ENCODE assay signal across 24 cellular contexts in genomic region chr7:73852500-73852899, GRCh38. TPM values are rescaled to one million over a fixed set of nuclear protein-coding genes. Genes with fewer than 3 reads are reported as not detected.
DNase-seq lines count a peak whose midpoint lies in the region; ATAC-seq, FAIRE-seq and TF ChIP-seq lines count a peak whose summit lies in the region.
"Had no signal": no experiment of that assay in that cellular context is flagged by ENCODE, and none has a peak within 500 bp of the region (broad histone marks: within the 10 kb centered on the region; RNA-seq: fewer than 3 reads in every experiment).

No MANE protein-coding gene starts in this region.

- peak overlapping the region; percentile 84 for H3K9ac ChIP-seq in astrocyte (ENCODE audit: low read length)

- H3K4me1 Mint-ChIP-seq in activated naive CD8-positive, alpha-beta T cell treated with anti-CD3 and anti-CD28 coated beads for 36 hours, result peaks cover 29% of the 10 kb centered on the region
- peaks cover 39% of the 10 kb centered on the region for H3K4me1 Mint-ChIP-seq in activated naive CD8-positive, alpha-beta T cell treated with anti-CD3 and anti-CD28 coated beads, Interleukin-2, amount 50 U/mL, for 24 hours
- peaks cover 33% of the 10 kb centered on the region for H3K4me1 Mint-ChIP-seq in astrocyte (ENCODE audit: low read depth, unreplicated experiment)

- H3K4me1 ChIP-seq in astrocyte (ENCODE audit: insufficient read depth, low read length), result peaks cover 25% of the 10 kb centered on the region
- H3K4me1 ChIP-seq in uterus, result peaks cover 0 to 3% of the 10 kb centered on the region in 2 donors
- H3K4me1 ChIP-seq: HAP-1, prostate gland had no signal

- peak overlapping the region; percentile 98 for H3K27ac ChIP-seq in astrocyte (ENCODE audit: low read depth, low read length)
- H3K27ac ChIP-seq in uterus, result peak overlapping the region; percentile 86 to 96
- H3K27ac ChIP-seq: prostate gland, VCaP had no signal

- no peaks in the 10 kb centered on the region for H3K9me3 Mint-ChIP-seq in activated naive CD8-positive, alpha-beta T cell treated with anti-CD3 and anti-CD28 coated beads for 36 hours
- H3K9me3 Mint-ChIP-seq in activated naive CD8-positive, alpha-beta T cell treated with anti-CD3 and anti-CD28 coated beads, Interleukin-2, amount 50 U/mL, for 24 hours, result no peaks in the 10 kb centered on the region
- H3K9me3 Mint-ChIP-seq in astrocyte (ENCODE audit: unreplicated experiment), result no peaks in the 10 kb centered on the region
- H3K9me3 Mint-ChIP-seq: activated CD8-positive, alpha-beta T cell treated with anti-CD3 and anti-CD28 coated beads for 36 hours; activated T-helper 1 cell treated with anti-CD3 and anti-CD28 coated beads, Interleukin-12 subunit alpha, Interleukin-12 subunit beta, Interleukin-2, Interleukin-4 antibody, amounts not matched to agents 30 ng/mL and 10 ng/mL and 1 ng/mL, durations not matched to agents 14 hours and 24 hours and 36 hours had no signal

- H3K36me3 ChIP-seq in astrocyte (ENCODE audit: insufficient read depth, low read length), result no peaks in the 10 kb centered on the region
- no peaks in the 10 kb centered on the region for H3K36me3 ChIP-seq in uterus
- H3K36me3 ChIP-seq: HAP-1, prostate gland, thyroid gland had no signal

- peaks cover 44% of the 10 kb centered on the region for H3K27me3 Mint-ChIP-seq in activated naive CD8-positive, alpha-beta T cell treated with anti-CD3 and anti-CD28 coated beads for 36 hours
- peaks cover 25% of the 10 kb centered on the region for H3K27me3 Mint-ChIP-seq in activated naive CD8-positive, alpha-beta T cell treated with anti-CD3 and anti-CD28 coated beads, Interleukin-2, amount 50 U/mL, for 24 hours
- H3K27me3 Mint-ChIP-seq in astrocyte (ENCODE audit: low read depth, unreplicated experiment), result peaks cover 9% of the 10 kb centered on the region

- intact Hi-C loops in uterus (cut with DNase I; ENCODE audit: low total_unique reads), result no loop called here

- H3K27ac Mint-ChIP-seq in activated naive CD8-positive, alpha-beta T cell treated with anti-CD3 and anti-CD28 coated beads for 36 hours, result peak overlapping the region; percentile 11
- H3K27ac Mint-ChIP-seq in activated naive CD8-positive, alpha-beta T cell treated with anti-CD3 and anti-CD28 coated beads, Interleukin-2, amount 50 U/mL, for 24 hours, result no peak overlapping the region
- peak overlapping the region; percentile 98 for H3K27ac Mint-ChIP-seq in astrocyte (ENCODE audit: unreplicated experiment)
- H3K27ac Mint-ChIP-seq: activated CD8-positive, alpha-beta T cell treated with anti-CD3 and anti-CD28 coated beads for 36 hours had no signal

- DNase-seq in activated naive CD8-positive, alpha-beta T cell treated with anti-CD3 and anti-CD28 coated beads for 36 hours, result no peak
- no peak for DNase-seq in activated naive CD8-positive, alpha-beta T cell treated with anti-CD3 and anti-CD28 coated beads, Interleukin-2, amount 50 U/mL, for 24 hours
- DNase-seq in astrocyte (ENCODE audit: low read depth), result peak; percentile 32
- peak; percentile 56 for DNase-seq in islet precursor cell
- no peak for DNase-seq in uterus
- DNase-seq in stimulated activated naive CD4-positive, alpha-beta T cell treated with Interleukin-2 at 50 U/mL for 16 hours (lab: John Stamatoyannopoulos, UW), result no peak
- DNase-seq in NCI-H82 (lab: John Stamatoyannopoulos, UW), result no peak
- DNase-seq: activated CD8-positive, alpha-beta T cell treated with anti-CD3 and anti-CD28 coated beads for 36 hours; C1 segment of cervical spinal cord; cerebellar nuclear complex; DMS153; Kasumi-1; NCI-H1105; NCI-H69; thyroid gland had no signal

- no peaks in the 10 kb centered on the region for H3K36me3 Mint-ChIP-seq in activated naive CD8-positive, alpha-beta T cell treated with anti-CD3 and anti-CD28 coated beads for 36 hours
- H3K36me3 Mint-ChIP-seq in activated naive CD8-positive, alpha-beta T cell treated with anti-CD3 and anti-CD28 coated beads, Interleukin-2, amount 50 U/mL, for 24 hours (ENCODE audit: low read depth), result no peaks in the 10 kb centered on the region
- H3K36me3 Mint-ChIP-seq in astrocyte (ENCODE audit: low read depth, unreplicated experiment), result no peaks in the 10 kb centered on the region

- H3K4me3 ChIP-seq in astrocyte (ENCODE audit: insufficient read depth, low read depth, low read length) (no peak overlapping the region), uterus (no peak overlapping the region)
- H3K4me3 ChIP-seq: HAP-1, prostate gland, thyroid gland had no signal

- no peak overlapping the region for H3K4me3 Mint-ChIP-seq in activated naive CD8-positive, alpha-beta T cell treated with anti-CD3 and anti-CD28 coated beads for 36 hours
- H3K4me3 Mint-ChIP-seq in activated naive CD8-positive, alpha-beta T cell treated with anti-CD3 and anti-CD28 coated beads, Interleukin-2, amount 50 U/mL, for 24 hours, result no peak overlapping the region
- no peak overlapping the region for H3K4me3 Mint-ChIP-seq in astrocyte (ENCODE audit: unreplicated experiment)
- H3K4me3 Mint-ChIP-seq: activated CD8-positive, alpha-beta T cell treated with anti-CD3 and anti-CD28 coated beads for 36 hours; activated T-helper 1 cell treated with anti-CD3 and anti-CD28 coated beads, Interleukin-12 subunit alpha, Interleukin-12 subunit beta, Interleukin-2, Interleukin-4 antibody, amounts not matched to agents 30 ng/mL and 10 ng/mL and 1 ng/mL, durations not matched to agents 14 hours and 24 hours and 36 hours had no signal

- ATAC-seq in activated naive CD8-positive, alpha-beta T cell treated with anti-CD3 and anti-CD28 coated beads, Interleukin-2, amount 50 U/mL, for 24 hours, result no peak
- ATAC-seq in GM21576 (IDR thresholded peaks at IDR 0.05; ENCODE audit: unreplicated experiment), result no peak

- H3K9me3 ChIP-seq in astrocyte (ENCODE audit: insufficient read depth, low read depth, low read length) (no peaks in the 10 kb centered on the region), uterus (no peaks in the 10 kb centered on the region)
- H3K9me3 ChIP-seq: HAP-1, prostate gland, thyroid gland had no signal

- no peak for TF ChIP-seq POLR2A in uterus (IDR thresholded peaks at IDR 0.05)

- no peaks in the 10 kb centered on the region for H3K27me3 ChIP-seq in astrocyte (ENCODE audit: insufficient read depth, low read length)
- no peaks in the 10 kb centered on the region for H3K27me3 ChIP-seq in uterus
- H3K27me3 ChIP-seq: thyroid gland had no signal

- no peaks in the 10 kb centered on the region for H4K20me1 ChIP-seq in astrocyte (ENCODE audit: insufficient read depth, low read length)

- H3K79me2 ChIP-seq in astrocyte (ENCODE audit: insufficient read depth, low read length), result no peaks in the 10 kb centered on the region

- no peak overlapping the region for H2AFZ ChIP-seq in astrocyte (ENCODE audit: low read depth, low read length)

- TF ChIP-seq CTCF in astrocyte (IDR thresholded peaks at IDR 0.05; ENCODE audit: insufficient read depth, low read depth, low read length), result no peak
- TF ChIP-seq CTCF in uterus (IDR thresholded peaks at IDR 0.05), result no peak

- no peak overlapping the region for H3K4me2 ChIP-seq in astrocyte (ENCODE audit: low read length)

- FAIRE-seq in astrocyte (lab: Jason Lieb, UNC), result no peak
- FAIRE-seq: endometrium had no signal

RNA-seq across cellular contexts. Expression of gene TMEM270, which starts 8.5 kb away (rescaled TPM):
- total RNA-seq in activated naive CD8-positive, alpha-beta T cell treated with anti-CD3 and anti-CD28 coated beads for 36 hours, result not detected
- not detected in 2 replicates for total RNA-seq in astrocyte
- total RNA-seq in uterus, result 1 to 10 TPM in 1 of 4 donors, not detected in 3; 1.1 TPM
- total RNA-seq: activated CD8-positive, alpha-beta T cell treated with anti-CD3 and anti-CD28 coated beads for 36 hours; activated T-helper 1 cell treated with anti-CD3 and anti-CD28 coated beads, Interleukin-12 subunit alpha, Interleukin-12 subunit beta, Interleukin-2, Interleukin-4 antibody, amounts not matched to agents 30 ng/mL and 10 ng/mL and 1 ng/mL, durations not matched to agents 14 hours and 24 hours and 36 hours; liver; myocyte; T-helper 1 cell treated with Interleukin-12 subunit alpha and Interleukin-12 subunit beta and Interleukin-4 antibody, amounts not matched to agents 30 ng/mL and 1 ng/mL, for 36 hours; thyroid gland had no signal

RNA-seq across cellular contexts. Expression of gene METTL27, which starts 10.2 kb away (rescaled TPM):
- total RNA-seq in activated naive CD8-positive, alpha-beta T cell treated with anti-CD3 and anti-CD28 coated beads for 36 hours, result under 1 TPM; 0.23 to 0.40 TPM
- total RNA-seq in astrocyte, result 2.1 and 2.5 TPM in 2 replicates
- 1 to 10 TPM in 3 of 4 donors, not detected in 1; 1.5 to 9.3 (median 2.8) TPM for total RNA-seq in uterus
- total RNA-seq: activated CD8-positive, alpha-beta T cell treated with anti-CD3 and anti-CD28 coated beads for 36 hours had no signal

RNA-seq across cellular contexts. Expression of gene CLDN4, which starts 21.7 kb away (rescaled TPM):
- total RNA-seq in activated naive CD8-positive, alpha-beta T cell treated with anti-CD3 and anti-CD28 coated beads for 36 hours, result under 1 TPM; 0.12 to 0.33 TPM
- total RNA-seq in astrocyte (13.7 and 32.5 TPM in 2 replicates), uterus (10 to 100 TPM in 1 of 4 donors, 1 to 10 TPM in 2, under 1 TPM in 1; 0.77 to 55.7 (median 4.5) TPM)
- total RNA-seq: activated T-helper 1 cell treated with anti-CD3 and anti-CD28 coated beads, Interleukin-12 subunit alpha, Interleukin-12 subunit beta, Interleukin-2, Interleukin-4 antibody, amounts not matched to agents 30 ng/mL and 10 ng/mL and 1 ng/mL, durations not matched to agents 14 hours and 24 hours and 36 hours; myocyte; T-helper 1 cell treated with Interleukin-12 subunit alpha and Interleukin-12 subunit beta and Interleukin-4 antibody, amounts not matched to agents 30 ng/mL and 1 ng/mL, for 36 hours had no signal

Comparison
In these comparisons a context has a peak if more than half of its experiments do, and no peak if none do; other contexts are left out.
1. DNase-seq: peak in astrocyte (single experiment) and islet precursor cell (single experiment); none in activated naive CD8-positive, alpha-beta T cell treated with anti-CD3 and anti-CD28 coated beads for 36 hours (single experiment), activated naive CD8-positive, alpha-beta T cell treated with anti-CD3 and anti-CD28 coated beads, Interleukin-2, amount 50 U/mL, for 24 hours (single experiment), uterus (0 of 2), stimulated activated naive CD4-positive, alpha-beta T cell treated with Interleukin-2 at 50 U/mL for 16 hours (single experiment) and NCI-H82 (single experiment).